1 cellular context compared by ENCODE assay signal in the genomic region with DNA sequence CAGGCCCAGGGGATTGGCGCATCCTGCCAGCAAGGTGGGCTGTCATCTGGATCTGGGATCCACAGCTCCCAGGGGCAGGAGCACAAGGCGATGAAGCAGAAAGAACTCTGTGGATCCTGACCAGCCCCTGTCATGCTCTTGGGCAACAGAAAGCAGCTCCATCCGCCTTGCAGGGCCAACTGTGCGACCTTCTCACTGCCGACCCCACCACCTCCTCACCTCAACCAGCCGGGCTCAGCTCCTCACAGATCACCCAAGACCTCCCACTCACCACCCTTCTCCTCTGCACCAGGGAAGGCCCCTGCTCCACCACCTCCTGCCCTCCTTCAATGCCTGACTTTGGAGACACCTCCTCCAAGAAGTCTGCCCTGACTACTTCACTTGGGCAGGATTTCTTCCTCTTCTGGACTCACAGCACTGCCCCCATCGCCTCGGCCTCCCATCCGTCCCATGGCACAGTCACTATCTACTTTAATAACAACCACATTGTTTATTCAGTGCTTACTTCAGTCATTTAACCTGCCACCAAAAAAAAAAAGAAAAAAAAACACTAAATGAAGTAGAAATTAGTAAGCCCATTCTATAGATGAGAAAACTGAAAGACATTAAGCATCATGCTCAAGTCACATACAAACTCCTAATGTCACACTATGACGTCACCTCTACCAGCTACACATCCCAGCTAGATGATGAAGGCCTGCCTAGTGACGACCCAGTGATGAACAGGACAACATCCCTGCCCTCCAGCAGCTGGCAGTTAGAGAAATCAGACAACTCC.
TF ChIP-seq lines count a peak whose summit lies in the region.

No MANE protein-coding gene starts in this region.

TF ChIP-seq in HepG2, 621 proteins besides CTCF, POLR2A, EP300 and RAD21:
- peak; percentile 82 for TF ChIP-seq CREB1 (IDR thresholded peaks at IDR 0.05)
- no peak for TF ChIP-seq CREB1 (CRISPR knock-in tag; IDR thresholded peaks at IDR 0.05)
- peak; percentile 86 for TF ChIP-seq ATF7 (IDR thresholded peaks at IDR 0.05)
- no peak for TF ChIP-seq ATF7 (CRISPR knock-in tag; IDR thresholded peaks at IDR 0.05)
- TF ChIP-seq ZNF275 (CRISPR knock-in tag; IDR thresholded peaks at IDR 0.05; ENCODE audit: borderline replicate concordance), result no peak
